ENCODE assay signal across 1 cellular context in genomic region chr7:106812027-106812643, GRCh38.
TF ChIP-seq lines count a peak whose summit lies in the region.

No MANE protein-coding gene starts in this region.

TF ChIP-seq in K562, 482 proteins besides CTCF, POLR2A, EP300 and RAD21 (continued from another document and continues in another):
- no peak for TF ChIP-seq ZBTB49 (CRISPR knock-in tag; IDR thresholded peaks at IDR 0.05; ENCODE audit: borderline replicate concordance)
- no peak for TF ChIP-seq NELFE (IDR thresholded peaks at IDR 0.05; ENCODE audit: insufficient read depth, insufficient read length)
- TF ChIP-seq FOXA3 (CRISPR knock-in tag; conservative IDR thresholded peaks at IDR 0.05 in 1 of 2, IDR thresholded peaks at IDR 0.05 in 1 of 2), result no peak
- TF ChIP-seq BACH1 (tag; IDR thresholded peaks at IDR 0.05), result peak; percentile 28
- TF ChIP-seq HOMEZ (CRISPR knock-in tag; IDR thresholded peaks at IDR 0.05), result no peak
- no peak for TF ChIP-seq MBD2 (IDR thresholded peaks at IDR 0.05; ENCODE audit: borderline replicate concordance, low read depth)
- no peak for TF ChIP-seq TAF9B (IDR thresholded peaks at IDR 0.05; ENCODE audit: partially characterized antibody)
- no peak for TF ChIP-seq CC2D1A (IDR thresholded peaks at IDR 0.05)
- no peak for TF ChIP-seq E2F1 (CRISPR knock-in tag; IDR thresholded peaks at IDR 0.05)
- no peak for TF ChIP-seq DACH1 (IDR thresholded peaks at IDR 0.05; ENCODE audit: partially characterized antibody)
- TF ChIP-seq ZNF274 (IDR thresholded peaks at IDR 0.05; ENCODE audit: borderline replicate concordance, low read depth, low read length), result no peak
- TF ChIP-seq MYNN (IDR thresholded peaks at IDR 0.05), result no peak
- TF ChIP-seq MYNN (CRISPR knock-in tag; IDR thresholded peaks at IDR 0.05), result no peak
- TF ChIP-seq KLF10 (CRISPR knock-in tag; IDR thresholded peaks at IDR 0.05), result no peak
- peak; percentile 60; the same call in 1 of the 2 replicates for TF ChIP-seq RREB1 (CRISPR knock-in tag; IDR thresholded peaks at IDR 0.05)
- no peak for TF ChIP-seq NR1H2 (CRISPR knock-in tag; IDR thresholded peaks at IDR 0.05)
- TF ChIP-seq ARHGAP35 (IDR thresholded peaks at IDR 0.05; ENCODE audit: partially characterized antibody), result no peak
- TF ChIP-seq SETDB1 (IDR thresholded peaks at IDR 0.05; ENCODE audit: low read length), result no peak
- TF ChIP-seq MCM2 (IDR thresholded peaks at IDR 0.05; ENCODE audit: low read depth), result no peak
- no peak for TF ChIP-seq RNF2 (IDR thresholded peaks at IDR 0.05)
- TF ChIP-seq ZNF592 (IDR thresholded peaks at IDR 0.05), result peak; percentile 23; the same call in 1 of the 2 replicates
- no peak for TF ChIP-seq KDM1A (IDR thresholded peaks at IDR 0.05)
- TF ChIP-seq BCL6 (CRISPR knock-in tag; IDR thresholded peaks at IDR 0.05), result no peak
- no peak for TF ChIP-seq POLR2B (IDR thresholded peaks at IDR 0.05; ENCODE audit: low read depth, partially characterized antibody)
- TF ChIP-seq ZZZ3 (IDR thresholded peaks at IDR 0.05), result no peak
- TF ChIP-seq NCOA2 (IDR thresholded peaks at IDR 0.05; ENCODE audit: partially characterized antibody in 2 of 2), result no peak
- TF ChIP-seq ZBTB40 (IDR thresholded peaks at IDR 0.05), result no peak
- TF ChIP-seq ZBTB40 (CRISPR knock-in tag; IDR thresholded peaks at IDR 0.05), result no peak
- no peak for TF ChIP-seq RFX5 (IDR thresholded peaks at IDR 0.05; ENCODE audit: low read depth, low read length)
- TF ChIP-seq FOXO4 (CRISPR knock-in tag; IDR thresholded peaks at IDR 0.05), result no peak
- peak; percentile 83; the same call in 1 of the 2 replicates for TF ChIP-seq ZNF584 (CRISPR knock-in tag; IDR thresholded peaks at IDR 0.05; ENCODE audit: low read depth)
- TF ChIP-seq ZNF12 (CRISPR knock-in tag; IDR thresholded peaks at IDR 0.05), result no peak
- TF ChIP-seq XRCC4 (IDR thresholded peaks at IDR 0.05; ENCODE audit: extremely low read depth, insufficient read depth, insufficient read length), result no peak
